In the genomic region with DNA sequence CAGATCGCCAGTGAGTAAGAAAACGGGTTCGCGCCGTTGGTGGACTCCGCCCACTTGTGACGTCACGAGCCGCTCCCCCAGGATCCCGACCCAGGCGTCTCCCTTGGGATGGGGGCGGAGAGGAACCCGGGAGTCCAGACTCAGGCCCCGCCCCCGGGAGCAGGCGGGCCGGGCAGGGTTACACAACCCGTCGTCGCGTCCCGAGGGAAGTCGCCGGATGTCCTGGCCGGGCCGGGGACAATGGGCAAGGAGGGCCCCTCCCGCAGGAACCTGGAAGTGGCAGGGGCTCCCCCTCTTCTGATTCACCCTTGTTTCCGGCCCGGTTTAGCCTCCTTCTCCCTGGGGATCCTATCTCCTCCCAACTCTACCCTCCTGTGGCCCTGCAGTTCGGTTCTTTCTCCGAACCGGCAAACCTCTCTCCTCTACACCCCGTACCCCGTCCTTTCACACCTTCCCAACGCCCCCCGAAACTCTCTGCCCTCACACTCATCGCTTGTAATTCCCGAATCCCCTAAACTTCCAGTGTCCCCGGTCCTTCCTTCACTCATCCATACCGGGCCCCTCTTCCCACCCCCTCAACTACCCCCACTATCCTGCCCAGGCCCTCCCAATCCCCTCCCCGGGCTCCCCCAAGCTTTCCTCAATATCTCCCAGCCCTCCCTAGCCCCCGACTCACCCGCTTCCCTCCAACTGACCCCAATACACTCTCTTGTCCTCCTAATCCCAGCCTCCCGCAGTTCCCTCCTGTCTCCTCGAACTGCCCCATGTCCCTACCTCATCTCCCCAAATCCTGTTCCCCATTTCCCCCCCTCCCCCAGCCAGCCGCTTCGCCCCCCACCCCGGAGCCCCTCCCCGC, we compare ENCODE assay signal across 1 cellular context.
TF ChIP-seq lines count a peak whose summit lies in the region.

No MANE protein-coding gene starts in this region.

TF ChIP-seq in HCT116, 20 proteins besides CTCF, POLR2A, EP300 and RAD21:
- no peak for TF ChIP-seq SIN3A (IDR thresholded peaks at IDR 0.05; ENCODE audit: low read depth)
- TF ChIP-seq, protein P1, sequence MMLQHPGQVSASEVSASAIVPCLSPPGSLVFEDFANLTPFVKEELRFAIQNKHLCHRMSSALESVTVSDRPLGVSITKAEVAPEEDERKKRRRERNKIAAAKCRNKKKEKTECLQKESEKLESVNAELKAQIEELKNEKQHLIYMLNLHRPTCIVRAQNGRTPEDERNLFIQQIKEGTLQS (IDR thresholded peaks at IDR 0.05), result no peak
- TF ChIP-seq SP1 (IDR thresholded peaks at IDR 0.05; ENCODE audit: low read depth), result peak; percentile 68
- TF ChIP-seq JUND (IDR thresholded peaks at IDR 0.05), result no peak
- TF ChIP-seq CEBPB (IDR thresholded peaks at IDR 0.05; ENCODE audit: low read depth), result peak; percentile 94
- no peak for TF ChIP-seq EZH2phosphoT487 (IDR thresholded peaks at IDR 0.05; ENCODE audit: borderline replicate concordance)
- TF ChIP-seq POLR2AphosphoS5 (IDR thresholded peaks at IDR 0.05; ENCODE audit: low read depth, low read length), result peak; percentile 79
- TF ChIP-seq EZH2 (IDR thresholded peaks at IDR 0.05), result no peak
- TF ChIP-seq EGR1 (IDR thresholded peaks at IDR 0.05; ENCODE audit: low read depth), result peak; percentile 77
- no peak for TF ChIP-seq FOSL1 (IDR thresholded peaks at IDR 0.05; ENCODE audit: low read depth)
- no peak; the same call in 1 of the 2 replicates for TF ChIP-seq SRF (IDR thresholded peaks at IDR 0.05; ENCODE audit: low read depth)
